In the genomic region with DNA sequence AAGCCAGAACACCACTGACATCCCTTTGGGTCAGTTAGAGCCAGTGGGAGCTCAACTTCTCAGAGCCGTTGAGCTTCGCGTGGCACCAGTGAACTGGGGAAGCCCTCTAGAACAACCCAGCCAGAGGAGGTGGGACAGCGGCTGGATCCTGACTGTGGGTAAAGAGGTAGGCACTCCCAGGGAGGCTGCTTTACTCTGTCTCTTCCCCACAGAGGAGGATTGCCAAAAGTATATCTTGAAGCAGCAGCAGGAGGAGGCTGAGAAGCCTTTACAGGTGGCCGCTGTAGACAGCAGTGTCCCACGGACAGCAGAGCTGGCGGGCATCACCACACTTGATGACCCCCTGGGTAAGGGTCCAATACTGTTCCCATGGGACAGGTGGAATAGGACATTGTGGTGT, we compare ENCODE assay signal across 8 cellular contexts. TPM values are rescaled to one million over a fixed set of nuclear protein-coding genes. Genes with fewer than 3 reads are reported as not detected.
DNase-seq lines count a peak whose midpoint lies in the region; ATAC-seq and TF ChIP-seq lines count a peak whose summit lies in the region.

No MANE protein-coding gene starts in this region.

- H3K27ac ChIP-seq in heart right ventricle (peak overlapping the region in 5 of 10 donors; percentile 91 to 97 (median 96)), mucosa of rectum (ENCODE audit: low read depth in 2 of 2, low read length in 2 of 2) (peak overlapping the region in 1 of 2 donors; percentile 94), uterus (peak overlapping the region; percentile 89 to 92)

- WGBS in heart right ventricle, 2 donors, result 92 to 93% methylated on average over 7 of the region's 7 CpGs

- peaks cover 0 to 36% (median 6%) of the 10 kb centered on the region in 9 donors for H3K36me3 ChIP-seq in heart right ventricle
- H3K36me3 ChIP-seq in mucosa of rectum (ENCODE audit: control insufficient read depth in 2 of 2, insufficient read depth in 2 of 2, low read length in 2 of 2), result peaks cover 20 to 25% of the 10 kb centered on the region in 2 donors
- H3K36me3 ChIP-seq in uterus, result no peaks in the 10 kb centered on the region

- no peak for DNase-seq in heart right ventricle
- no peak for DNase-seq in Right ventricle myocardium superior
- DNase-seq in cardiac fibroblast (ENCODE audit: low read depth in 2 of 2), result no peak
- no peak for DNase-seq in uterus
- no peak for DNase-seq in T1000 (lab: John Stamatoyannopoulos, UW)
- DNase-seq in C1 segment of cervical spinal cord (lab: John Stamatoyannopoulos, UW), result no peak
- no peak for DNase-seq in NCI-H2227 treated with DMSO at 0.1 percent for 48 hours (lab: John Stamatoyannopoulos, UW)

- intact Hi-C loops in heart right ventricle (cut with DNase I) (loop anchor here in 6 of 10 donors (2.0 to 10.0 kb wide), 5 partner anchors 25 to 345 kb away; a partner anchor contains a TSS), Right ventricle myocardium superior (cut with DNase I) (no loop called here), uterus (cut with DNase I; ENCODE audit: low total_unique reads) (no loop called here)

- no peak for TF ChIP-seq POLR2A in uterus (IDR thresholded peaks at IDR 0.05)

- ATAC-seq in heart right ventricle (no peak), Right ventricle myocardium superior (ENCODE audit: poor library complexity) (no peak)

- peaks cover 8 to 53% (median 30%) of the 10 kb centered on the region in 9 donors for H3K4me1 ChIP-seq in heart right ventricle
- peaks cover 38 to 39% of the 10 kb centered on the region in 2 donors for H3K4me1 ChIP-seq in mucosa of rectum (ENCODE audit: control insufficient read depth in 2 of 2, insufficient read depth in 2 of 2, low read length in 2 of 2)
- no peaks in the 10 kb centered on the region for H3K4me1 ChIP-seq in uterus

- H3K9me3 ChIP-seq in heart right ventricle, result no peaks in the 10 kb centered on the region
- H3K9me3 ChIP-seq in mucosa of rectum (ENCODE audit: control insufficient read depth in 2 of 2, low read length in 2 of 2), result no peaks in the 10 kb centered on the region
- no peaks in the 10 kb centered on the region for H3K9me3 ChIP-seq in uterus

- peak overlapping the region; percentile 97 to 98 for H3K9ac ChIP-seq in mucosa of rectum (ENCODE audit: low read depth in 1 of 2, low read length in 2 of 2)

- no peaks in the 10 kb centered on the region for H3K27me3 ChIP-seq in heart right ventricle
- no peaks in the 10 kb centered on the region for H3K27me3 ChIP-seq in mucosa of rectum (ENCODE audit: control insufficient read depth in 2 of 2, insufficient read depth in 2 of 2, low read length in 2 of 2)
- H3K27me3 ChIP-seq in uterus, result no peaks in the 10 kb centered on the region

- TF ChIP-seq CTCF in heart right ventricle (IDR thresholded peaks at IDR 0.05) (no peak), cardiac fibroblast (IDR thresholded peaks at IDR 0.05; ENCODE audit: low read depth, low read length) (no peak), uterus (IDR thresholded peaks at IDR 0.05) (no peak)

- peak overlapping the region in 9 of 10 donors; percentile 63 to 100 (median 94) for H3K4me3 ChIP-seq in heart right ventricle
- H3K4me3 ChIP-seq in cardiac fibroblast (replicated peaks in 1 of 2; ENCODE audit: low read depth in 2 of 2, low read length in 2 of 2), result peak overlapping the region; percentile 83 to 86
- H3K4me3 ChIP-seq in mucosa of rectum (ENCODE audit: low read length in 2 of 2), result peak overlapping the region; percentile 94
- H3K4me3 ChIP-seq in uterus, result peak overlapping the region; percentile 46 to 76

RNA-seq across cellular contexts. Expression of a gene that starts 1.2 kb away (rescaled TPM):
- total RNA-seq in heart right ventricle, result 10 to 100 TPM in 2 of 10 donors, 1 to 10 TPM in 8; 4.2 to 22.3 (median 6.8) TPM
- polyA plus RNA-seq in heart right ventricle, result 10 to 100 TPM in 1 of 2 donors, 1 to 10 TPM in 1; 7.1 to 11.1 TPM
- 7.3 TPM for total RNA-seq in Right ventricle myocardium superior
- total RNA-seq in uterus, result 10 to 100 TPM in 3 of 4 donors, 1 to 10 TPM in 1; 2.0 to 30.9 (median 22.3) TPM

RNA-seq across cellular contexts. Expression of a gene that starts 2.7 kb away (rescaled TPM):
- total RNA-seq in heart right ventricle (100 to 1,000 TPM; 102 to 136 (median 117) TPM), Right ventricle myocardium superior (111 TPM), uterus (10 to 100 TPM; 22.3 to 54.1 (median 37.6) TPM)
- 100 to 1,000 TPM in 1 of 2 donors, 10 to 100 TPM in 1; 76.4 to 133 TPM for polyA plus RNA-seq in heart right ventricle

RNA-seq across cellular contexts. Expression of a gene that starts 25.7 kb away (rescaled TPM):
- 10 to 100 TPM; 27.3 to 38.4 (median 31.6) TPM for total RNA-seq in heart right ventricle
- 10 to 100 TPM; 13.7 to 15.9 TPM for polyA plus RNA-seq in heart right ventricle
- total RNA-seq in Right ventricle myocardium superior, result 24.0 TPM
- 10 to 100 TPM; 12.9 to 45.6 (median 39.5) TPM for total RNA-seq in uterus

Comparison
In these comparisons a context has a peak if more than half of its experiments do, and no peak if none do; other contexts are left out.
1. intact Hi-C loops: an anchor here in heart right ventricle (2.0 to 10.0 kb wide); none called in Right ventricle myocardium superior and uterus.